ENCODE assay signal across 21 cellular contexts in genomic region chr7:159148430-159149395, GRCh38. TPM values are rescaled to one million over a fixed set of nuclear protein-coding genes. Genes with fewer than 3 reads are reported as not detected.
"Had no signal": no experiment of that assay in that cellular context is flagged by ENCODE, and none has a peak within 500 bp of the region (broad histone marks: within the 10 kb centered on the region; RNA-seq: fewer than 3 reads in every experiment).

No MANE protein-coding gene starts in this region.

- H3K36me3 Mint-ChIP-seq: naive B cell had no signal

- ATAC-seq: esophagus mucosa, gastroesophageal sphincter, sciatic nerve had no signal

- H3K27ac Mint-ChIP-seq: nephron; stimulated activated naive CD8-positive, alpha-beta T cell treated with anti-CD3 and anti-CD28 coated beads, Interleukin-15, Interleukin-2, amounts not matched to agents 100 ng/mL and 50 ng/mL, for 24 hours had no signal

- H3K4me1 Mint-ChIP-seq: central memory CD8-positive, alpha-beta T cell; naive B cell; nephron had no signal

- H3K9me3 ChIP-seq: gastroesophageal sphincter, left ventricle myocardium inferior, neutrophil had no signal

- H3K9me3 Mint-ChIP-seq: central memory CD8-positive, alpha-beta T cell; nephron; stimulated activated naive CD8-positive, alpha-beta T cell treated with anti-CD3 and anti-CD28 coated beads, Interleukin-15, Interleukin-2, amounts not matched to agents 100 ng/mL and 50 ng/mL, for 24 hours had no signal

- H3K4me3 Mint-ChIP-seq: central memory CD8-positive, alpha-beta T cell; nephron; stimulated activated naive CD8-positive, alpha-beta T cell treated with anti-CD3 and anti-CD28 coated beads, Interleukin-15, Interleukin-2, amounts not matched to agents 100 ng/mL and 50 ng/mL, for 24 hours had no signal

- H3K27me3 Mint-ChIP-seq: central memory CD8-positive, alpha-beta T cell; naive B cell had no signal

- DNase-seq: cortex of kidney; dorsolateral prefrontal cortex; effector CD8-positive, alpha-beta T cell; glutamatergic neuron; left ventricle myocardium inferior; mesenchymal stem cell; naive B cell; stimulated activated CD4-positive, alpha-beta T cell treated with anti-CD3 and anti-CD28 coated beads, Interleukin-12 subunit alpha, Interleukin-12 subunit beta, amount 100 ng/mL, for 4 hours; trophoblast cell had no signal

- H3K4me3 ChIP-seq: dorsolateral prefrontal cortex, gastroesophageal sphincter, left ventricle myocardium inferior, lung had no signal

- H3K27ac ChIP-seq: dorsolateral prefrontal cortex, gastroesophageal sphincter, left ventricle myocardium inferior, neutrophil had no signal

- H3K36me3 ChIP-seq: gastroesophageal sphincter, left ventricle myocardium inferior, neutrophil had no signal

RNA-seq across cellular contexts. Expression of gene VIPR2, which starts 4.0 kb away (rescaled TPM):
- total RNA-seq: fibroblast of villous mesenchyme, osteoblast, pulmonary artery endothelial cell had no signal
- polyA plus RNA-seq: keratinocyte had no signal
